Comparison of ENCODE assay signal across 1 cellular context in genomic region chr17:42288078-42288984, GRCh38.
A peak's percentile ranks its signal among the peaks of the same experiment; 100 is the strongest.
TF ChIP-seq lines count a peak whose summit lies in the region.

Gene STAT5A (plus strand): TSS chr17:42288498. CDS start chr17:42289412, 914 bp downstream.

TF ChIP-seq in HepG2, 621 proteins besides CTCF, POLR2A, EP300 and RAD21 (continued from another document and continues in another):
- TF ChIP-seq ZNF574 (CRISPR knock-in tag; IDR thresholded peaks at IDR 0.05) = no peak; the same call in 1 of the 2 replicates
- TF ChIP-seq FOSL1 (CRISPR knock-in tag; IDR thresholded peaks at IDR 0.05; ENCODE audit: borderline replicate concordance) = no peak
- 0 out of 2 replicates have a peak, but pooled peaks have one; percentile 32 for TF ChIP-seq ZBTB46 (CRISPR knock-in tag; IDR thresholded peaks at IDR 0.05; ENCODE audit: borderline replicate concordance)
- TF ChIP-seq ASH2L (IDR thresholded peaks at IDR 0.05; ENCODE audit: insufficient read length, low read depth, low read length) = peak; percentile 61
- no peak for TF ChIP-seq TEAD3 (CRISPR knock-in tag; optimal IDR thresholded peaks at IDR 0.05; ENCODE audit: borderline replicate concordance)
- no peak for TF ChIP-seq SP5 (CRISPR knock-in tag; IDR thresholded peaks at IDR 0.05; ENCODE audit: borderline replicate concordance, low read depth)
- TF ChIP-seq ATF5 (CRISPR knock-in tag; IDR thresholded peaks at IDR 0.05; ENCODE audit: low read depth) = no peak
- peak; percentile 60 for TF ChIP-seq MAX (IDR thresholded peaks at IDR 0.05)
- TF ChIP-seq GATA4 (IDR thresholded peaks at IDR 0.05; ENCODE audit: borderline replicate concordance, low read depth) = no peak
- no peak for TF ChIP-seq HINFP (CRISPR knock-in tag; IDR thresholded peaks at IDR 0.05; ENCODE audit: low read depth)
- TF ChIP-seq ZFP90 (CRISPR knock-in tag; IDR thresholded peaks at IDR 0.05; ENCODE audit: borderline replicate concordance) = peak; percentile 12; the same call in 1 of the 2 replicates
- TF ChIP-seq ZSCAN21 (CRISPR knock-in tag; IDR thresholded peaks at IDR 0.05; ENCODE audit: borderline replicate concordance) = peak; percentile 24; the same call in 1 of the 2 replicates
- TF ChIP-seq SOX5 (CRISPR knock-in tag; IDR thresholded peaks at IDR 0.05; ENCODE audit: borderline replicate concordance) = no peak
- no peak for TF ChIP-seq NONO (IDR thresholded peaks at IDR 0.05)
- peak; percentile 58 for TF ChIP-seq NONO (CRISPR knock-in tag; conservative IDR thresholded peaks at IDR 0.05)
- TF ChIP-seq MED1 (CRISPR knock-in tag; IDR thresholded peaks at IDR 0.05) = peak; percentile 11; the same call in 1 of the 2 replicates
- no peak for TF ChIP-seq GTF3A (CRISPR knock-in tag; conservative IDR thresholded peaks at IDR 0.05)
- 0 out of 2 replicates have a peak, but pooled peaks have one; percentile 63 for TF ChIP-seq ZNF784 (CRISPR knock-in tag; IDR thresholded peaks at IDR 0.05; ENCODE audit: borderline replicate concordance)
- no peak for TF ChIP-seq KLF6 (CRISPR knock-in tag; IDR thresholded peaks at IDR 0.05)
- no peak for TF ChIP-seq ZBTB42 (CRISPR knock-in tag; IDR thresholded peaks at IDR 0.05)
- no peak for TF ChIP-seq ATF6 (CRISPR knock-in tag; conservative IDR thresholded peaks at IDR 0.05)
- TF ChIP-seq JUNB (CRISPR knock-in tag; IDR thresholded peaks at IDR 0.05; ENCODE audit: borderline replicate concordance) = peak; percentile 40; the same call in 1 of the 2 replicates
- 0 out of 2 replicates have a peak, but pooled peaks have one; percentile 7 for TF ChIP-seq PATZ1 (CRISPR knock-in tag; IDR thresholded peaks at IDR 0.05)
- no peak for TF ChIP-seq ARNTL (CRISPR knock-in tag; IDR thresholded peaks at IDR 0.05)
- peak; percentile 93 for TF ChIP-seq ZNF629 (CRISPR knock-in tag; conservative IDR thresholded peaks at IDR 0.05)
- TF ChIP-seq RARA (CRISPR knock-in tag; IDR thresholded peaks at IDR 0.05) = no peak
- TF ChIP-seq, protein P1, sequence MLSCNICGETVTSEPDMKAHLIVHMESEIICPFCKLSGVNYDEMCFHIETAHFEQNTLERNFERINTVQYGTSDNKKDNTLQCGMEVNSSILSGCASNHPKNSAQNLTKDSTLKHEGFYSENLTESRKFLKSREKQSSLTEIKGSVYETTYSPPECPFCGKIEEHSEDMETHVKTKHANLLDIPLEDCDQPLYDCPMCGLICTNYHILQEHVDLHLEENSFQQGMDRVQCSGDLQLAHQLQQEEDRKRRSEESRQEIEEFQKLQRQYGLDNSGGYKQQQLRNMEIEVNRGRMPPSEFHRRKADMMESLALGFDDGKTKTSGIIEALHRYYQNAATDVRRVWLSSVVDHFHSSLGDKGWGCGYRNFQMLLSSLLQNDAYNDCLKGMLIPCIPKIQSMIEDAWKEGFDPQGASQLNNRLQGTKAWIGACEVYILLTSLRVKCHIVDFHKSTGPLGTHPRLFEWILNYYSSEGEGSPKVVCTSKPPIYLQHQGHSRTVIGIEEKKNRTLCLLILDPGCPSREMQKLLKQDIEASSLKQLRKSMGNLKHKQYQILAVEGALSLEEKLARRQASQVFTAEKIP (CRISPR knock-in tag; IDR thresholded peaks at IDR 0.05; ENCODE audit: borderline replicate concordance) = no peak
- TF ChIP-seq SMAD3 (CRISPR knock-in tag; IDR thresholded peaks at IDR 0.05) = no peak
- TF ChIP-seq, protein P2, sequence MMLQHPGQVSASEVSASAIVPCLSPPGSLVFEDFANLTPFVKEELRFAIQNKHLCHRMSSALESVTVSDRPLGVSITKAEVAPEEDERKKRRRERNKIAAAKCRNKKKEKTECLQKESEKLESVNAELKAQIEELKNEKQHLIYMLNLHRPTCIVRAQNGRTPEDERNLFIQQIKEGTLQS (CRISPR knock-in tag; IDR thresholded peaks at IDR 0.05) = no peak
- TF ChIP-seq PAWR (CRISPR knock-in tag; IDR thresholded peaks at IDR 0.05; ENCODE audit: borderline replicate concordance) = no peak
- TF ChIP-seq ZNF672 (CRISPR knock-in tag; IDR thresholded peaks at IDR 0.05) = peak; percentile 82; the same call in 1 of the 2 replicates
- TF ChIP-seq ZNF790 (CRISPR knock-in tag; IDR thresholded peaks at IDR 0.05; ENCODE audit: borderline replicate concordance) = 0 out of 2 replicates have a peak, but pooled peaks have one; percentile 47
- TF ChIP-seq TGIF2 (CRISPR knock-in tag; IDR thresholded peaks at IDR 0.05) = no peak
- TF ChIP-seq, protein P3, sequence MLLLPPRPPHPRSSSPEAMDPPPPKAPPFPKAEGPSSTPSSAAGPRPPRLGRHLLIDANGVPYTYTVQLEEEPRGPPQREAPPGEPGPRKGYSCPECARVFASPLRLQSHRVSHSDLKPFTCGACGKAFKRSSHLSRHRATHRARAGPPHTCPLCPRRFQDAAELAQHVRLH (CRISPR knock-in tag; IDR thresholded peaks at IDR 0.05; ENCODE audit: borderline replicate concordance, low read depth) = no peak
- TF ChIP-seq ZNF567 (CRISPR knock-in tag; IDR thresholded peaks at IDR 0.05; ENCODE audit: borderline replicate concordance) = no peak
- no peak for TF ChIP-seq SNAPC4 (CRISPR knock-in tag; IDR thresholded peaks at IDR 0.05)
- TF ChIP-seq NFKB2 (CRISPR knock-in tag; IDR thresholded peaks at IDR 0.05; ENCODE audit: borderline replicate concordance) = 0 out of 2 replicates have a peak, but pooled peaks have one; percentile 28
- TF ChIP-seq MEIS2 (CRISPR knock-in tag; IDR thresholded peaks at IDR 0.05) = 0 out of 2 replicates have a peak, but pooled peaks have one; percentile 62
- TF ChIP-seq ZNF563 (CRISPR knock-in tag; IDR thresholded peaks at IDR 0.05) = peak; percentile 66; the same call in 1 of the 2 replicates
